28 cellular contexts compared by ENCODE assay signal in the genomic region with DNA sequence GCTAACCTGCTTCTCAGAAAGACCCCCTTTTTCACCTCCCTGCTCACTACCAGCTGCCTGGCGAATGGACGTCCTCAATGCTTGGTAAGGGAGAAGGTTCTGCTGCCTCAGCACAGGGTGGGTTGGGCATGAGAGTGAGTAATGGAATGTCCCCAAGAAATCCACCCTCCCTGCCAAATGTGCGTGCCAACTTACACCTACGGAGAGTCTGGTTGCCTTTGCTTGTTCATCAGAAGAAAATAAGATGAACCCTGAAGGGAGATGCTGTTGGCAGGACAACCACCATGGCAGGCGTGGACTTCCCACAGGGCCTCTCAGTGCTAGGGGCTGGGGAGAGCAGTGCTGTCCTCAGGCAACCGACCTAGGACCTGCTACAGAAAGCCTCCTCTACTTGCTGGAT.
A peak's percentile ranks its signal among the peaks of the same experiment; 100 is the strongest.
DNase-seq lines count a peak whose midpoint lies in the region; ATAC-seq, FAIRE-seq and TF ChIP-seq lines count a peak whose summit lies in the region.
"Had no signal": no experiment of that assay in that cellular context is flagged by ENCODE, and none has a peak within 500 bp of the region (broad histone marks: within the 10 kb centered on the region; RNA-seq: fewer than 3 reads in every experiment).

No MANE protein-coding gene starts in this region.

- TF ChIP-seq POLR2A in heart left ventricle (IDR thresholded peaks at IDR 0.05): no peak

- H3K9ac ChIP-seq in endodermal cell (ENCODE audit: extremely low read depth, low read length, poor library complexity, severe bottlenecking) (no peak overlapping the region), neuronal stem cell (ENCODE audit: low read depth, low read length, poor library complexity) (no peak overlapping the region)
- H3K9ac ChIP-seq: KMS-11 had no signal

- no peak overlapping the region for H2BK12ac ChIP-seq in neuronal stem cell (ENCODE audit: low read length)

- intact Hi-C loops in heart left ventricle (cut with DNase I): loop anchor here in 6 of 10 donors (5.0 to 10.0 kb wide), 6 partner anchors 93 to 909 kb away; a partner anchor contains a TSS

- H2AK5ac ChIP-seq in neuronal stem cell (ENCODE audit: low read depth, low read length): peak overlapping the region; percentile 14

- H3K4me3 ChIP-seq in right atrium auricular region: no peak overlapping the region
- H3K4me3 ChIP-seq in heart left ventricle: no peak overlapping the region
- no peak overlapping the region for H3K4me3 ChIP-seq in endodermal cell (ENCODE audit: low read length)
- no peak overlapping the region for H3K4me3 ChIP-seq in neuronal stem cell (ENCODE audit: low read length in 2 of 2)
- H3K4me3 ChIP-seq: HAP-1 had no signal

- H2BK5ac ChIP-seq in neuronal stem cell (ENCODE audit: low read length): no peak overlapping the region

- H3K27ac Mint-ChIP-seq in endodermal cell: peak overlapping the region; percentile 24
- H3K27ac Mint-ChIP-seq in stimulated activated memory B cell treated with anti-CD40 and anti-IgM and Interleukin-4, amounts not matched to agents 10 μg/mL and 1 μg/mL and 100 μg/mL, for 72 hours: no peak overlapping the region
- no peak overlapping the region for H3K27ac Mint-ChIP-seq in endothelial cell (ENCODE audit: unreplicated experiment)
- H3K27ac Mint-ChIP-seq: HFFc6, IgD-negative memory B cell had no signal

- H2BK15ac ChIP-seq in neuronal stem cell (ENCODE audit: low read length): peak overlapping the region; percentile 23

- no peak overlapping the region for H3K14ac ChIP-seq in neuronal stem cell (ENCODE audit: low read length)

- H3K27ac ChIP-seq in right atrium auricular region (no peak overlapping the region), heart left ventricle (no peak overlapping the region), endodermal cell (ENCODE audit: low read depth, low read length) (no peak overlapping the region), neuronal stem cell (replicated peaks; ENCODE audit: low read length) (no peak overlapping the region)
- H3K27ac ChIP-seq: HL-60, KMS-11 had no signal

- no peaks in the 10 kb centered on the region for H3K79me1 ChIP-seq in neuronal stem cell (ENCODE audit: low read depth, low read length)

- H2AFZ ChIP-seq in neuronal stem cell (ENCODE audit: low read length): no peak overlapping the region

- peaks cover 5% of the 10 kb centered on the region for H3K4me1 Mint-ChIP-seq in endodermal cell
- peaks cover 11% of the 10 kb centered on the region for H3K4me1 Mint-ChIP-seq in stimulated activated memory B cell treated with anti-CD40 and anti-IgM and Interleukin-4, amounts not matched to agents 10 μg/mL and 1 μg/mL and 100 μg/mL, for 72 hours
- H3K4me1 Mint-ChIP-seq in endothelial cell (ENCODE audit: unreplicated experiment): no peaks in the 10 kb centered on the region

- H4K91ac ChIP-seq in neuronal stem cell (ENCODE audit: low read depth, low read length, poor library complexity): no peak overlapping the region

- H3K36me3 ChIP-seq in right atrium auricular region (no peaks in the 10 kb centered on the region), heart left ventricle (no peaks in the 10 kb centered on the region), endodermal cell (ENCODE audit: control insufficient read depth, insufficient read depth, low read length) (no peaks in the 10 kb centered on the region), neuronal stem cell (replicated peaks in 1 of 2; ENCODE audit: control insufficient read depth in 2 of 2, insufficient read depth in 2 of 2, low read length in 2 of 2) (no peaks in the 10 kb centered on the region)
- H3K36me3 ChIP-seq: HAP-1 had no signal

- no peak for ATAC-seq in heart left ventricle
- ATAC-seq in stimulated activated memory B cell treated with anti-CD40 and anti-IgM and Interleukin-4, amounts not matched to agents 10 μg/mL and 1 μg/mL and 100 μg/mL, for 72 hours: no peak

- no peaks in the 10 kb centered on the region for H3K27me3 Mint-ChIP-seq in endodermal cell (ENCODE audit: insufficient read depth)
- peaks cover 62% of the 10 kb centered on the region for H3K27me3 Mint-ChIP-seq in stimulated activated memory B cell treated with anti-CD40 and anti-IgM and Interleukin-4, amounts not matched to agents 10 μg/mL and 1 μg/mL and 100 μg/mL, for 72 hours
- H3K27me3 Mint-ChIP-seq in endothelial cell (ENCODE audit: unreplicated experiment): peaks cover 3% of the 10 kb centered on the region

- TF ChIP-seq CTCF in right atrium auricular region (IDR thresholded peaks at IDR 0.05) (no peak), heart left ventricle (IDR thresholded peaks at IDR 0.05) (no peak), endodermal cell (conservative IDR thresholded peaks at IDR 0.05) (no peak), endothelial cell (IDR thresholded peaks at IDR 0.05; ENCODE audit: unreplicated experiment) (no peak)

- no peak overlapping the region for H4K8ac ChIP-seq in neuronal stem cell (ENCODE audit: low read depth, low read length)

- H3K18ac ChIP-seq in neuronal stem cell (ENCODE audit: low read length): no peak overlapping the region

- H3K23ac ChIP-seq in neuronal stem cell (ENCODE audit: low read depth, low read length, poor library complexity): no peak overlapping the region

- no peak for FAIRE-seq in frontal cortex (lab: Jason Lieb, UNC)

- peaks cover 0 to 6% of the 10 kb centered on the region in 2 donors for H3K4me1 ChIP-seq in right atrium auricular region
- peaks cover 0 to 12% (median 2%) of the 10 kb centered on the region in 12 donors for H3K4me1 ChIP-seq in heart left ventricle
- H3K4me1 ChIP-seq in endodermal cell (ENCODE audit: control insufficient read depth, insufficient read depth, low read length): peaks cover 2% of the 10 kb centered on the region
- no peaks in the 10 kb centered on the region for H3K4me1 ChIP-seq in neuronal stem cell (ENCODE audit: control insufficient read depth in 2 of 2, insufficient read depth in 1 of 2, low read depth in 1 of 2, low read length in 2 of 2)
- H3K4me1 ChIP-seq: HAP-1 had no signal

- DNase-seq in right atrium auricular region (ENCODE audit: low spot score): peak; percentile 36
- DNase-seq in heart left ventricle: no peak
- DNase-seq in endodermal cell: no peak
- DNase-seq in neuronal stem cell (ENCODE audit: low spot score): no peak
- DNase-seq in frontal cortex (ENCODE audit: low spot score in 2 of 2): no peak
- DNase-seq in endothelial cell (ENCODE audit: low spot score): no peak
- no peak for DNase-seq in SK-N-DZ (ENCODE audit: low spot score)
- DNase-seq: 8988T, ACHN, DMS153, DND-41, GOT3, HFFc6, NCI-H1092 treated with DMSO at 0.1 percent for 48 hours, NCI-H1436, NCI-H187, NCI-H2081 treated with DMSO at 0.1 percent for 48 hours, NCI-H2171, NCI-H226, NCI-H510A, NCI-H69, RPMI8226, SHP77 had no signal

- H2BK120ac ChIP-seq in neuronal stem cell (ENCODE audit: low read depth, low read length): no peak overlapping the region

- H3K27me3 ChIP-seq in right atrium auricular region: no peaks in the 10 kb centered on the region
- H3K27me3 ChIP-seq in heart left ventricle: no peaks in the 10 kb centered on the region
- H3K27me3 ChIP-seq in endodermal cell (ENCODE audit: control insufficient read depth, insufficient read depth, low read length, poor library complexity, severe bottlenecking): no peaks in the 10 kb centered on the region
- H3K27me3 ChIP-seq in neuronal stem cell (ENCODE audit: control insufficient read depth in 3 of 3, insufficient read depth in 3 of 3, low read depth in 1 of 3, low read length in 3 of 3): no peaks in the 10 kb centered on the region

- no peaks in the 10 kb centered on the region for H3K9me3 ChIP-seq in right atrium auricular region
- no peaks in the 10 kb centered on the region for H3K9me3 ChIP-seq in heart left ventricle
- H3K9me3 ChIP-seq in endodermal cell (ENCODE audit: control insufficient read depth, low read length): no peaks in the 10 kb centered on the region
- H3K9me3 ChIP-seq in neuronal stem cell (replicated peaks in 1 of 2; ENCODE audit: control insufficient read depth in 2 of 2, insufficient read depth in 1 of 2, low read depth in 1 of 2, low read length in 2 of 2): no peaks in the 10 kb centered on the region
- H3K9me3 ChIP-seq: HAP-1 had no signal

- 89 to 93% (median 91%) methylated on average over 4 to 6 of the region's 6 CpGs for WGBS in heart left ventricle, 4 donors
- 89% methylated on average over 6 of the region's 6 CpGs; no CpG with 5 or more reads in 1 of the 2 experiments for WGBS in endodermal cell (ENCODE audit: insufficient coverage in 1 of 2, insufficient read length in 1 of 2), 2 experiments
- WGBS in neuronal stem cell (ENCODE audit: extremely low coverage in 2 of 2, insufficient read length in 2 of 2, insufficient replicate concordance in 1 of 2), 2 donors: no CpG with 5 or more reads among the region's 6 CpGs

- no peak overlapping the region for H3K4me3 Mint-ChIP-seq in endodermal cell
- no peak overlapping the region for H3K4me3 Mint-ChIP-seq in stimulated activated memory B cell treated with anti-CD40 and anti-IgM and Interleukin-4, amounts not matched to agents 10 μg/mL and 1 μg/mL and 100 μg/mL, for 72 hours
- H3K4me3 Mint-ChIP-seq in endothelial cell (ENCODE audit: unreplicated experiment): no peak overlapping the region
- H3K4me3 Mint-ChIP-seq: HFFc6 had no signal

- H3K36me3 Mint-ChIP-seq in endodermal cell (ENCODE audit: low read depth) (no peaks in the 10 kb centered on the region), endothelial cell (ENCODE audit: low read depth, unreplicated experiment) (no peaks in the 10 kb centered on the region)
- no peaks in the 10 kb centered on the region for H3K36me3 Mint-ChIP-seq in stimulated activated memory B cell treated with anti-CD40 and anti-IgM and Interleukin-4, amounts not matched to agents 10 μg/mL and 1 μg/mL and 100 μg/mL, for 72 hours
- H3K36me3 Mint-ChIP-seq: IgD-negative memory B cell had no signal

- no peaks in the 10 kb centered on the region for H3K9me3 Mint-ChIP-seq in endodermal cell
- H3K9me3 Mint-ChIP-seq in stimulated activated memory B cell treated with anti-CD40 and anti-IgM and Interleukin-4, amounts not matched to agents 10 μg/mL and 1 μg/mL and 100 μg/mL, for 72 hours: no peaks in the 10 kb centered on the region
- no peaks in the 10 kb centered on the region for H3K9me3 Mint-ChIP-seq in endothelial cell (ENCODE audit: unreplicated experiment)
- H3K9me3 Mint-ChIP-seq: HFFc6, IgD-negative memory B cell had no signal

- H3K4ac ChIP-seq in neuronal stem cell (ENCODE audit: low read length): no peak overlapping the region

- H3K4me2 ChIP-seq in neuronal stem cell (ENCODE audit: insufficient read depth, low read length, poor library complexity, severe bottlenecking): no peak overlapping the region
- H3K4me2 ChIP-seq: KMS-11 had no signal
